ENCODE assay signal across 8 cellular contexts in the genomic region with DNA sequence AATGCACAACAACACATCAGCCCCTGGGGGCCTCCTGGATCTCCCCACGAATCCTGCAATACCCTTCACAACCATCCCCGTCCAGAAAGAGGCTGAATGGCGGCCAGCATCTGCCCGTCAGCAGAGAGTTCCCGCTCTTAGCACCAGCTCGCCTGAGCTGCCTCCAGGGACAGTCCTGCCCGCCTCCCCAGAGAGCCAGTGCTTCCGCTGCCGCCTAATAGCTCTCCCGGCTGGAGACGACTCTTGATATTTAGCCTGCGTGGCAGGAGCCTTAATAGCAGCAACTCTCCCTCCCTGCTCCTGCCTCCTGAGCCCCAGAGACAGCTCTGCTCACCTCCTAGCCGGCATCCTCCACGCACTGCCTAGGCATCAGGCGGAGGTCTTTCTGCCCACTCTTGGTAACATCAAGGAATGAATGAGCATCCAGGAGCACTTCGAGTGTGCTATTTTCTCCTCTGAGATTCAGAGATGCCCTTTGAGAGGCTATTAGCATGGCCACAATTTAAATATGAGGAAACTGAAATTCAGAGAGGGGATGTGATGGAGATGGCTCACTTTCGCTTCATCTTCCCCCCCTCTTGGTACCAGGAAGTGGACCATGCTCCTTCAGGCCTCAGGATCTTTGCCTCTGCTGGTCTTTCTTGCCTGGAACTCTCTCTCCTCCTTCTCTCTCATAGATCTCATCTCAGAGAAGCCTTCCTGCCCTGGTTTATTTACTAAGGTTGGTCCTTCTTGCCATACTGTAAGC.
A peak's percentile ranks its signal among the peaks of the same experiment; 100 is the strongest.
DNase-seq lines count a peak whose midpoint lies in the region; ATAC-seq and TF ChIP-seq lines count a peak whose summit lies in the region.
"Had no signal": no experiment of that assay in that cellular context is flagged by ENCODE, and none has a peak within 500 bp of the region (broad histone marks: within the 10 kb centered on the region; RNA-seq: fewer than 3 reads in every experiment).

No MANE protein-coding gene starts in this region.

- no peaks in the 10 kb centered on the region for H4K20me1 ChIP-seq in DOHH2 (ENCODE audit: control insufficient read depth, insufficient read depth, low read depth, low read length)

- H3K9me2 ChIP-seq in DOHH2 (replicated peaks; ENCODE audit: control insufficient read depth, low read length), result no peaks in the 10 kb centered on the region

- TF ChIP-seq CTCF in DOHH2 (IDR thresholded peaks at IDR 0.05; ENCODE audit: low read depth, low read length, poor library complexity, severe bottlenecking), result no peak
- no peak for TF ChIP-seq CTCF in vagina (IDR thresholded peaks at IDR 0.05)

- no peaks in the 10 kb centered on the region; the same call in 1 of the 2 replicates for H3K36me3 ChIP-seq in DOHH2 (ENCODE audit: control insufficient read depth, low read length)
- H3K36me3 ChIP-seq in vagina, result no peaks in the 10 kb centered on the region
- H3K36me3 ChIP-seq: pancreas had no signal

- POLR2A ChIA-PET in activated CD4-positive, alpha-beta memory T cell treated with anti-CD3 and anti-CD28 coated beads, Interleukin-2, amount 10 ng/mL, durations not matched to agents 7 days and 5 days (lab: Charles Lee), result interaction anchor here (1.1 to 3.8 kb wide), 5 partner anchors 9 to 211 kb away, joined by 3 to 16 read pairs (median 6); partner anchors contain the start of gene SREBF1

- H3K4me2 ChIP-seq in DOHH2 (ENCODE audit: low read length), result peak overlapping the region; percentile 90

- H3K4me1 ChIP-seq in DOHH2 (ENCODE audit: control insufficient read depth, low read length) (peaks cover 63% of the 10 kb centered on the region), vagina (peaks cover 61% of the 10 kb centered on the region)

- H3K27me3 Mint-ChIP-seq in IgD-negative memory B cell (no peaks in the 10 kb centered on the region), naive B cell (no peaks in the 10 kb centered on the region)
- H3K27me3 Mint-ChIP-seq in activated CD4-positive, alpha-beta memory T cell treated with anti-CD3 and anti-CD28 coated beads, Interleukin-2, amount 10 ng/mL, durations not matched to agents 7 days and 5 days, result no peaks in the 10 kb centered on the region

- ATAC-seq in naive B cell (ENCODE audit: low read depth in 2 of 2), result peak; percentile 17 to 18

- H3K9me3 Mint-ChIP-seq in IgD-negative memory B cell (no peaks in the 10 kb centered on the region), naive B cell (no peaks in the 10 kb centered on the region)
- no peaks in the 10 kb centered on the region for H3K9me3 Mint-ChIP-seq in activated CD4-positive, alpha-beta memory T cell treated with anti-CD3 and anti-CD28 coated beads, Interleukin-2, amount 10 ng/mL, durations not matched to agents 7 days and 5 days

- intact Hi-C loops in vagina (cut with DNase I), result no loop called here

- H3K27me3 ChIP-seq in DOHH2 (ENCODE audit: control insufficient read depth, low read length) (no peaks in the 10 kb centered on the region), vagina (no peaks in the 10 kb centered on the region)
- H3K27me3 ChIP-seq: pancreas had no signal

- DNase-seq in activated CD4-positive, alpha-beta memory T cell treated with anti-CD3 and anti-CD28 coated beads, Interleukin-2, amount 10 ng/mL, durations not matched to agents 7 days and 5 days, result no peak
- DNase-seq in naive B cell (peak; percentile 51), vagina (ENCODE audit: extremely low spot score in 2 of 2) (no peak)
- DNase-seq in central memory CD4-positive, alpha-beta T cell, result no peak
- no peak for DNase-seq in activated CD8-positive, alpha-beta memory T cell treated with anti-CD3 and anti-CD28 coated beads, Interleukin-2, amount 50 U/mL, for 4 hours

- CTCF ChIA-PET in activated CD4-positive, alpha-beta memory T cell treated with anti-CD3 and anti-CD28 coated beads, Interleukin-2, amount 10 ng/mL, durations not matched to agents 7 days and 5 days (lab: Charles Lee), result interaction anchor here (0.7 to 1.4 kb wide), 2 partner anchors 8 to 18 kb away, joined by 3 to 5 read pairs; no protein-coding TSS in a partner anchor

- H3K4me3 ChIP-seq in DOHH2 (ENCODE audit: low read length) (peak overlapping the region; percentile 66), vagina (no peak overlapping the region)
- H3K4me3 ChIP-seq: pancreas had no signal

- H3K9me3 ChIP-seq in DOHH2 (ENCODE audit: control insufficient read depth, insufficient read depth, low read length), result peaks cover 9% of the 10 kb centered on the region; the same call in 1 of the 2 replicates
- no peaks in the 10 kb centered on the region for H3K9me3 ChIP-seq in vagina
- H3K9me3 ChIP-seq: pancreas had no signal

- no peaks in the 10 kb centered on the region for H3K36me3 Mint-ChIP-seq in IgD-negative memory B cell
- no peaks in the 10 kb centered on the region for H3K36me3 Mint-ChIP-seq in activated CD4-positive, alpha-beta memory T cell treated with anti-CD3 and anti-CD28 coated beads, Interleukin-2, amount 10 ng/mL, durations not matched to agents 7 days and 5 days (ENCODE audit: low read depth)
- H3K36me3 Mint-ChIP-seq in naive B cell, result no peaks in the 10 kb centered on the region

- H3K4me3 Mint-ChIP-seq in IgD-negative memory B cell (peak overlapping the region; percentile 87 to 99 (median 95)), naive B cell (peak overlapping the region; percentile 80 to 95 (median 88))
- H3K4me3 Mint-ChIP-seq in activated CD4-positive, alpha-beta memory T cell treated with anti-CD3 and anti-CD28 coated beads, Interleukin-2, amount 10 ng/mL, durations not matched to agents 7 days and 5 days, result no peak overlapping the region

- H3K27ac ChIP-seq in DOHH2 (ENCODE audit: low read depth, low read length) (peak overlapping the region; percentile 91), vagina (no peak overlapping the region)

- H3F3A ChIP-seq in DOHH2 (ENCODE audit: control insufficient read depth, insufficient read depth), result peaks cover 20% of the 10 kb centered on the region

- H3K79me2 ChIP-seq in DOHH2 (ENCODE audit: control insufficient read depth, low read length), result peaks cover 72% of the 10 kb centered on the region

- H3K4me1 Mint-ChIP-seq in IgD-negative memory B cell, result peaks cover 31 to 39% (median 37%) of the 10 kb centered on the region in 3 donors
- peaks cover 52% of the 10 kb centered on the region for H3K4me1 Mint-ChIP-seq in activated CD4-positive, alpha-beta memory T cell treated with anti-CD3 and anti-CD28 coated beads, Interleukin-2, amount 10 ng/mL, durations not matched to agents 7 days and 5 days
- peaks cover 51 to 75% (median 59%) of the 10 kb centered on the region in 3 donors for H3K4me1 Mint-ChIP-seq in naive B cell

- no peak for TF ChIP-seq POLR2A in vagina (IDR thresholded peaks at IDR 0.05)

- H3K27ac Mint-ChIP-seq in IgD-negative memory B cell (peak overlapping the region; percentile 87 to 96 (median 93)), naive B cell (peak overlapping the region; percentile 89 to 99 (median 94))
- peak overlapping the region; percentile 57 for H3K27ac Mint-ChIP-seq in activated CD4-positive, alpha-beta memory T cell treated with anti-CD3 and anti-CD28 coated beads, Interleukin-2, amount 10 ng/mL, durations not matched to agents 7 days and 5 days
